In the genomic region with DNA sequence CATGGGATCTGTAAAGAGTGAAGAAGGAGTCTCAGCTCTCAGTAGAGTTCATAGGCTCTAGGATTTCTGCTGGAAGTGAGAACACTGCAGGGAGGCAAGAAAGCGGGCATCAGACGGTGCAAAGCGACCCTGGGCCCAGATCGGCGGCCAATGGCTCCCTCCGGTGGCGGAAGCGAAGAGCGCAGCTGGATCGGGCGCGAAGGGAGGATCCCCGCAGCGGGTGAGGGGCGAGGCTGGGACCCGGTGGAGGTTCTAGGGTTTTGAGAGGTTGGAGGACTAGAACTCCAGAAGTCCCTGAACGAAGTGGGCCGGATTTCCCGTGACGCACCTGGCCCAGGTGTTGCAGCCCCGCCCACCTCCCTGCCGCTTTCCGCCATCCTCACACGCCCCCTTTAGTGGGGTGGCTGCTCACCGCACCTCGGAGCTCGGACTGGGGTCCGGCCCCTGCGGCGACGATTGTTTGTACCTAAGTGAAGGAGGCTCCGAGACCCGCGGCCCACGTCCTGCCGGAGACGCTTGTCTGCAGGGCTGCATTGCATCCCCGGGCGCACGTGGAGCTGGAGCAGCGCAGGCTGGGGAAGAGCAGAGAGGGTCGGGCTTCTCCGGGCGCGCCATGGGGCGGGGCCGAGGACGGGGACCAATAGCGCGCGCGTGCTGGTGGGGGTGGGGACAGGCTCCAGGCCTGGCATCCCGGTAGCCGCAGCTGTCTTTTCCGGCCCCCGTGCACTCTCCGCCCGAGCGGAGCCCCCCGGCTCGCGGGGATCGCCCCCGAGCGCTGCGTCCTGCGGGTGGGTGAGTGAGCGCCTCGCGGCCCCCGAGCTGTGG, we compare ENCODE assay signal across 8 cellular contexts. TPM values are rescaled to one million over a fixed set of nuclear protein-coding genes. Genes with fewer than 3 reads are reported as not detected.
A peak's percentile ranks its signal among the peaks of the same experiment; 100 is the strongest.
DNase-seq lines count a peak whose midpoint lies in the region; ATAC-seq and TF ChIP-seq lines count a peak whose summit lies in the region.

A gene with protein sequence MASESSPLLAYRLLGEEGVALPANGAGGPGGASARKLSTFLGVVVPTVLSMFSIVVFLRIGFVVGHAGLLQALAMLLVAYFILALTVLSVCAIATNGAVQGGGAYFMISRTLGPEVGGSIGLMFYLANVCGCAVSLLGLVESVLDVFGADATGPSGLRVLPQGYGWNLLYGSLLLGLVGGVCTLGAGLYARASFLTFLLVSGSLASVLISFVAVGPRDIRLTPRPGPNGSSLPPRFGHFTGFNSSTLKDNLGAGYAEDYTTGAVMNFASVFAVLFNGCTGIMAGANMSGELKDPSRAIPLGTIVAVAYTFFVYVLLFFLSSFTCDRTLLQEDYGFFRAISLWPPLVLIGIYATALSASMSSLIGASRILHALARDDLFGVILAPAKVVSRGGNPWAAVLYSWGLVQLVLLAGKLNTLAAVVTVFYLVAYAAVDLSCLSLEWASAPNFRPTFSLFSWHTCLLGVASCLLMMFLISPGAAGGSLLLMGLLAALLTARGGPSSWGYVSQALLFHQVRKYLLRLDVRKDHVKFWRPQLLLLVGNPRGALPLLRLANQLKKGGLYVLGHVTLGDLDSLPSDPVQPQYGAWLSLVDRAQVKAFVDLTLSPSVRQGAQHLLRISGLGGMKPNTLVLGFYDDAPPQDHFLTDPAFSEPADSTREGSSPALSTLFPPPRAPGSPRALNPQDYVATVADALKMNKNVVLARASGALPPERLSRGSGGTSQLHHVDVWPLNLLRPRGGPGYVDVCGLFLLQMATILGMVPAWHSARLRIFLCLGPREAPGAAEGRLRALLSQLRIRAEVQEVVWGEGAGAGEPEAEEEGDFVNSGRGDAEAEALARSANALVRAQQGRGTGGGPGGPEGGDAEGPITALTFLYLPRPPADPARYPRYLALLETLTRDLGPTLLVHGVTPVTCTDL (plus strand): TSS at position 666 of the 825 bp plus-strand sequence. CDS start 1,485 bp downstream, outside the sequence.

- POLR2A ChIA-PET in HEK293T (lab: Yijun Ruan, JAX) = interaction anchor here (0.7 to 2.4 kb wide), 21 partner anchors 10 to 249 kb away, joined by 3 to 27 read pairs (median 4); a partner anchor contains a TSS

- peak within 1 kb of the TSS; percentile 89 for H3K4me3 Mint-ChIP-seq in activated naive CD4-positive, alpha-beta T cell treated with anti-CD3 and anti-CD28 coated beads, Interleukin-2, amount 50 U/mL, for 24 hours

- DNase-seq in GF-D8 (lab: John Stamatoyannopoulos, UW) (peak; percentile 65), HEK293T (ENCODE audit: extremely low spot score) (peak; percentile 93), NCI-H1048 (lab: John Stamatoyannopoulos, UW) (peak; percentile 69), SKM-1 (lab: John Stamatoyannopoulos, UW; ENCODE audit: unreplicated experiment) (peak; percentile 77), glomerular visceral epithelial cell (ENCODE audit: extremely low spot score) (peak; percentile 88), omental fat pad (ENCODE audit: low spot score) (peak; percentile 69)

- no peaks in the 10 kb centered on the region for H3K27me3 Mint-ChIP-seq in activated naive CD4-positive, alpha-beta T cell treated with anti-CD3 and anti-CD28 coated beads, Interleukin-2, amount 50 U/mL, for 24 hours

- peak in 2 of 3 donors; percentile 20 to 81 for TF ChIP-seq CTCF in omental fat pad (IDR thresholded peaks at IDR 0.05)

- no peaks in the 10 kb centered on the region for H3K9me3 Mint-ChIP-seq in activated naive CD4-positive, alpha-beta T cell treated with anti-CD3 and anti-CD28 coated beads, Interleukin-2, amount 50 U/mL, for 24 hours

- peak; percentile 96 for ATAC-seq in omental fat pad (ENCODE audit: low FRiP score)

- peak within 1 kb of the TSS; percentile 86 for H3K27ac Mint-ChIP-seq in activated naive CD4-positive, alpha-beta T cell treated with anti-CD3 and anti-CD28 coated beads, Interleukin-2, amount 50 U/mL, for 24 hours

- H3K4me1 Mint-ChIP-seq in activated naive CD4-positive, alpha-beta T cell treated with anti-CD3 and anti-CD28 coated beads, Interleukin-2, amount 50 U/mL, for 24 hours = peaks cover 20% of the 10 kb centered on the region

- peaks cover 6% of the 10 kb centered on the region for H3K36me3 Mint-ChIP-seq in activated naive CD4-positive, alpha-beta T cell treated with anti-CD3 and anti-CD28 coated beads, Interleukin-2, amount 50 U/mL, for 24 hours

- CTCF ChIA-PET in HEK293T (lab: Yijun Ruan, JAX) = interaction anchor here (0.6 to 3.1 kb wide), 12 partner anchors 10 to 225 kb away, joined by 3 to 48 read pairs (median 4); a partner anchor contains a TSS

- H3K27ac ChIP-seq in temporal lobe (ENCODE audit: low read depth, low read length) = peak within 1 kb of the TSS; percentile 77

TF ChIP-seq in HEK293T, 16 proteins besides CTCF, POLR2A, EP300 and RAD21:
- TF ChIP-seq FOXA1 (IDR thresholded peaks at IDR 0.05) (no peak), CTBP1 (IDR thresholded peaks at IDR 0.05; ENCODE audit: borderline replicate concordance) (no peak), L3MBTL2 (conservative IDR thresholded peaks at IDR 0.05) (peak; percentile 87)

RNA-seq across cellular contexts. Expression of the gene that starts here (rescaled TPM):
- 10 to 100 TPM in 3 of 4 donors, 1 to 10 TPM in 1; 9.6 to 29.0 (median 13.3) TPM for total RNA-seq in omental fat pad
- 17.0 TPM for total RNA-seq in temporal lobe

Comparison
In these comparisons a context has a peak if more than half of its experiments do, and no peak if none do; other contexts are left out.
1. Peak in every context shown above with its lines: DNase-seq, ATAC-seq and H3K27ac ChIP-seq.